Comparison of ENCODE assay signal across 7 cellular contexts in the genomic region with DNA sequence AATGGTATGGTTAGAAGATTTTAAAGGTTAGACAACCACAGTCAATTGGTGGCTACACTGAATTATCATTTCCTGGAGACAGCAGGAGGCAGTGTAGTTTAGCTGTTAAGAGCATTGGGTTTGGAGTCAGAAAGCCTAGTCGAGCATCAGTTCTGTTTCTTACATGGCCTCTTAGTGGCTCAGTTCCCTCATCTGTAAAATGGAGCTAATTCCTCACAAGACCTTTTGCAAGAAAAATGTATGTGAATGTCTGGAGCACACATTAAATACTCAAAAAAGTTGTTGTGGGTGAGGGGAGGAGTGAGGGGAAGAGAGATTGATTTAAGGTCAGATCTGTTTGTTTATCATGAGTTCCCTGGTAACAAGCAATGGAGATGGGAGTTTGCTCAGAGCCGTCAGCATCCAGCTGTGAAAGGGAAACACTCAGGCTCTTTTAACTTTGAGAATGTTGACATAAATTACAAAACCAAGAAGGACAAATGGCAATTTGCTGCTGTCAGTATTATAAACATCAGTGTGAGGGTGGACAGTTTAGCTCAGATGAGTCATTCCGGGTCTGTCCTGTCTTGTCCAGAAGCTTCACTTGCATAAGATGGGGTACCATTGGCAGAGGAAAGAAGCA.
DNase-seq lines count a peak whose midpoint lies in the region; ATAC-seq and TF ChIP-seq lines count a peak whose summit lies in the region.

No MANE protein-coding gene starts in this region.

- no peak overlapping the region for H3K4me3 ChIP-seq in Peyer's patch
- H3K4me3 ChIP-seq in cardiac muscle cell, result no peak overlapping the region

- H3K4me1 ChIP-seq in Peyer's patch (peaks cover 0 to 24% (median 3%) of the 10 kb centered on the region in 4 donors), cardiac muscle cell (ENCODE audit: low read depth) (no peaks in the 10 kb centered on the region)

- DNase-seq in Peyer's patch, result no peak
- DNase-seq in cardiac muscle cell (ENCODE audit: low read depth in 1 of 2, low spot score in 1 of 2), result peak in 1 of 2 donors; percentile 58
- DNase-seq in epidermal melanocyte (ENCODE audit: insufficient read length, low spot score), result no peak
- no peak for DNase-seq in D341Med (ENCODE audit: low spot score)

- H3K27ac ChIP-seq in Peyer's patch (peak overlapping the region in 3 of 4 donors; percentile 17 to 76 (median 40)), cardiac muscle cell (no peak overlapping the region), temporal lobe (ENCODE audit: low read depth, low read length) (peak overlapping the region; percentile 75)

- no peak for TF ChIP-seq POLR2A in Peyer's patch (IDR thresholded peaks at IDR 0.05)

- H3K27me3 ChIP-seq in Peyer's patch, result no peaks in the 10 kb centered on the region
- H3K27me3 ChIP-seq in cardiac muscle cell, result no peaks in the 10 kb centered on the region

- TF ChIP-seq CTCF in Peyer's patch (IDR thresholded peaks at IDR 0.05) (no peak), cardiac muscle cell (IDR thresholded peaks at IDR 0.05; ENCODE audit: low read depth, low read length) (peak; percentile 22)

- H3K9me3 ChIP-seq in Peyer's patch, result no peaks in the 10 kb centered on the region
- H3K9me3 ChIP-seq in cardiac muscle cell (ENCODE audit: low read depth), result no peaks in the 10 kb centered on the region

- no peaks in the 10 kb centered on the region for H3K36me3 ChIP-seq in Peyer's patch
- no peaks in the 10 kb centered on the region for H3K36me3 ChIP-seq in cardiac muscle cell

- peak; percentile 47 for ATAC-seq in HG03442 (IDR thresholded peaks at IDR 0.05; ENCODE audit: unreplicated experiment)
- ATAC-seq in GM19397 (IDR thresholded peaks at IDR 0.05; ENCODE audit: unreplicated experiment), result no peak
